Comparison of ENCODE assay signal across 23 cellular contexts in genomic region chr4:84480082-84480481, GRCh38. TPM values are rescaled to one million over a fixed set of nuclear protein-coding genes. Genes with fewer than 3 reads are reported as not detected.
"Had no signal": no experiment of that assay in that cellular context is flagged by ENCODE, and none has a peak within 500 bp of the region (broad histone marks: within the 10 kb centered on the region; RNA-seq: fewer than 3 reads in every experiment).

No MANE protein-coding gene starts in this region.

- H3K4me3 ChIP-seq: body of pancreas, esophagus squamous epithelium, skin epidermis, tibial artery, vagina had no signal

- H3K4me3 Mint-ChIP-seq: activated CD4-positive, alpha-beta T cell treated with anti-CD3 and anti-CD28 coated beads, Interleukin-2, amount 10 ng/mL, durations not matched to agents 24 days and 14 days; activated naive CD8-positive, alpha-beta T cell; natural killer cell treated with Interleukin-12 subunit alpha and Interleukin-12 subunit beta and Interleukin-15 and Interleukin-18, amount 100 ng/mL, for 72 hours had no signal

- FAIRE-seq: colon had no signal

- DNase-seq: activated CD4-positive, alpha-beta T cell treated with anti-CD3 and anti-CD28 coated beads, Interleukin-2, amount 10 ng/mL, durations not matched to agents 24 days and 14 days; activated gamma-delta T cell treated with Interleukin-2 at 50 U/mL for 16 hours; amygdala; caudate nucleus; esophagus squamous epithelium; hippocampal formation; kidney glomerular epithelial cell; occipital lobe; right cardiac atrium; stimulated activated CD4-positive, alpha-beta T cell treated with anti-CD3 and anti-CD28 coated beads, Interleukin-4, amount 100 ng/mL, for 24 hours; stimulated activated naive CD4-positive, alpha-beta T cell; T1000; tibial artery had no signal

- H3K4me1 ChIP-seq: body of pancreas had no signal

- ATAC-seq: body of pancreas; natural killer cell treated with Interleukin-12 subunit alpha and Interleukin-12 subunit beta and Interleukin-15 and Interleukin-18, amount 100 ng/mL, for 72 hours; right cardiac atrium had no signal

- H3K27ac ChIP-seq: body of pancreas, skin epidermis, tibial artery, vagina had no signal

- H3K36me3 ChIP-seq: esophagus squamous epithelium, tibial artery, vagina had no signal

- H3K27me3 ChIP-seq: body of pancreas had no signal

- H3K27ac Mint-ChIP-seq: activated CD4-positive, alpha-beta T cell treated with anti-CD3 and anti-CD28 coated beads, Interleukin-2, amount 10 ng/mL, durations not matched to agents 24 days and 14 days; activated naive CD8-positive, alpha-beta T cell; natural killer cell treated with Interleukin-12 subunit alpha and Interleukin-12 subunit beta and Interleukin-15 and Interleukin-18, amount 100 ng/mL, for 72 hours had no signal

- H3K9me3 ChIP-seq: body of pancreas, esophagus squamous epithelium, tibial artery, vagina had no signal

RNA-seq across cellular contexts. Expression of gene NKX6-1, which starts 19.0 kb away (rescaled TPM):
- total RNA-seq: activated CD4-positive, alpha-beta T cell treated with anti-CD3 and anti-CD28 coated beads, Interleukin-2, amount 10 ng/mL, durations not matched to agents 24 days and 14 days; fibroblast of villous mesenchyme; natural killer cell treated with Interleukin-12 subunit alpha and Interleukin-12 subunit beta and Interleukin-15 and Interleukin-18, amount 100 ng/mL, for 72 hours; occipital lobe; posterior vena cava; right cardiac atrium; subcutaneous adipose tissue; vagina had no signal
- polyA plus RNA-seq: liver, right cardiac atrium had no signal
